In the genomic region with DNA sequence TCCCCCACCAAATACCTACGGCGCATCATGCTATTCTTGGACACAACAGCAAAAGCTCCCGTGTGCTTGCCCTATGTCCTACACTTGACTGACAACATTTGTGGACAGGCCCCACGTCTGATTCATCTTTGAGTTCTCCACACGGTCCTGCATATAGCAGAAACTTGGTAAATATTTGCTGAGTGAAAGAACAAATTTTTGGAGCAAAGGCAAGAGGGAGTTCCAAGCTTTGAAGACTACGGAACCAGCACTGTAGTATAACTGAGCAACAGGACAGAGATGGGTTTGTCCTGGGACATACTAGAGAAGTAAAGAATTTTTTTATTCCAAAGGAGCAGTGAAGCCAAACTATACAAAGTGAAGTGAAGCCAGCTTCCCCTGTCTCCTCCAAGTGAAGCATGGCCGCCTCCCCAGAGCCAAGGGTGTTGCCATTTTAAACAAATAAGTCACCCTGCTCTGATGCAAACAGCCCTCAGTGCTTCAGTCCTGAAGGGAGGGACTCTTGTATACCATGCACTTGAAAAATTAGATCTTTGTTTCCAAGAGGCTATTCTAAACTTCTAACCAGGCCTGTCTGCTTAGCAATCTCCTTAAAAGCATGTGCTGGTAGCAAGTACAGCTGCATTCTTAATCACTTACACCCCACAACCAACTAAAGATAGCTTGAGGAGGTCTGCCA, we compare ENCODE assay signal across 1 cellular context.
A peak's percentile ranks its signal among the peaks of the same experiment; 100 is the strongest.
TF ChIP-seq lines count a peak whose summit lies in the region.

No MANE protein-coding gene starts in this region.

TF ChIP-seq in HEK293, 187 proteins besides CTCF, POLR2A, EP300 and RAD21 (continued from another document):
- no peak for TF ChIP-seq ZNF211 (tag by site-specific recombination; IDR thresholded peaks at IDR 0.05; ENCODE audit: low read depth)
- TF ChIP-seq, protein P1, sequence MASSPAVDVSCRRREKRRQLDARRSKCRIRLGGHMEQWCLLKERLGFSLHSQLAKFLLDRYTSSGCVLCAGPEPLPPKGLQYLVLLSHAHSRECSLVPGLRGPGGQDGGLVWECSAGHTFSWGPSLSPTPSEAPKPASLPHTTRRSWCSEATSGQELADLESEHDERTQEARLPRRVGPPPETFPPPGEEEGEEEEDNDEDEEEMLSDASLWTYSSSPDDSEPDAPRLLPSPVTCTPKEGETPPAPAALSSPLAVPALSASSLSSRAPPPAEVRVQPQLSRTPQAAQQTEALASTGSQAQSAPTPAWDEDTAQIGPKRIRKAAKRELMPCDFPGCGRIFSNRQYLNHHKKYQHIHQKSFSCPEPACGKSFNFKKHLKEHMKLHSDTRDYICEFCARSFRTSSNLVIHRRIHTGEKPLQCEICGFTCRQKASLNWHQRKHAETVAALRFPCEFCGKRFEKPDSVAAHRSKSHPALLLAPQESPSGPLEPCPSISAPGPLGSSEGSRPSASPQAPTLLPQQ (tag by site-specific recombination; IDR thresholded peaks at IDR 0.05), result no peak
- TF ChIP-seq ZNF416 (tag by site-specific recombination; IDR thresholded peaks at IDR 0.05), result no peak
- no peak for TF ChIP-seq ZNF830 (tag by site-specific recombination; IDR thresholded peaks at IDR 0.05; ENCODE audit: low read depth)
- no peak for TF ChIP-seq ZNF138 (tag by site-specific recombination; IDR thresholded peaks at IDR 0.05; ENCODE audit: borderline replicate concordance)
- no peak for TF ChIP-seq FEZF1 (tag by site-specific recombination; IDR thresholded peaks at IDR 0.05)
- TF ChIP-seq, protein P2, sequence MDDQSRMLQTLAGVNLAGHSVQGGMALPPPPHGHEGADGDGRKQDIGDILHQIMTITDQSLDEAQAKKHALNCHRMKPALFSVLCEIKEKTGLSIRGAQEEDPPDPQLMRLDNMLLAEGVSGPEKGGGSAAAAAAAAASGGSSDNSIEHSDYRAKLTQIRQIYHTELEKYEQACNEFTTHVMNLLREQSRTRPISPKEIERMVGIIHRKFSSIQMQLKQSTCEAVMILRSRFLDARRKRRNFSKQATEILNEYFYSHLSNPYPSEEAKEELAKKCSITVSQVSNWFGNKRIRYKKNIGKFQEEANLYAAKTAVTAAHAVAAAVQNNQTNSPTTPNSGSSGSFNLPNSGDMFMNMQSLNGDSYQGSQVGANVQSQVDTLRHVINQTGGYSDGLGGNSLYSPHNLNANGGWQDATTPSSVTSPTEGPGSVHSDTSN (CRISPR knock-in tag; IDR thresholded peaks at IDR 0.05), result no peak
- no peak for TF ChIP-seq ZNF600 (tag by site-specific recombination; IDR thresholded peaks at IDR 0.05)
- TF ChIP-seq, protein P3, sequence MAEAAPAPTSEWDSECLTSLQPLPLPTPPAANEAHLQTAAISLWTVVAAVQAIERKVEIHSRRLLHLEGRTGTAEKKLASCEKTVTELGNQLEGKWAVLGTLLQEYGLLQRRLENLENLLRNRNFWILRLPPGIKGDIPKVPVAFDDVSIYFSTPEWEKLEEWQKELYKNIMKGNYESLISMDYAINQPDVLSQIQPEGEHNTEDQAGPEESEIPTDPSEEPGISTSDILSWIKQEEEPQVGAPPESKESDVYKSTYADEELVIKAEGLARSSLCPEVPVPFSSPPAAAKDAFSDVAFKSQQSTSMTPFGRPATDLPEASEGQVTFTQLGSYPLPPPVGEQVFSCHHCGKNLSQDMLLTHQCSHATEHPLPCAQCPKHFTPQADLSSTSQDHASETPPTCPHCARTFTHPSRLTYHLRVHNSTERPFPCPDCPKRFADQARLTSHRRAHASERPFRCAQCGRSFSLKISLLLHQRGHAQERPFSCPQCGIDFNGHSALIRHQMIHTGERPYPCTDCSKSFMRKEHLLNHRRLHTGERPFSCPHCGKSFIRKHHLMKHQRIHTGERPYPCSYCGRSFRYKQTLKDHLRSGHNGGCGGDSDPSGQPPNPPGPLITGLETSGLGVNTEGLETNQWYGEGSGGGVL (tag by site-specific recombination; IDR thresholded peaks at IDR 0.05), result no peak
- peak; percentile 32; the same call in 1 of the 2 replicates for TF ChIP-seq WT1 (tag by site-specific recombination; IDR thresholded peaks at IDR 0.05)
- no peak for TF ChIP-seq ZNF2 (tag by site-specific recombination; IDR thresholded peaks at IDR 0.05)
- no peak for TF ChIP-seq ZNF626 (tag by site-specific recombination; IDR thresholded peaks at IDR 0.05)
- TF ChIP-seq KLF1 (tag by site-specific recombination; IDR thresholded peaks at IDR 0.05), result 0 out of 2 replicates have a peak, but pooled peaks have one; percentile 18
